In the genomic region with DNA sequence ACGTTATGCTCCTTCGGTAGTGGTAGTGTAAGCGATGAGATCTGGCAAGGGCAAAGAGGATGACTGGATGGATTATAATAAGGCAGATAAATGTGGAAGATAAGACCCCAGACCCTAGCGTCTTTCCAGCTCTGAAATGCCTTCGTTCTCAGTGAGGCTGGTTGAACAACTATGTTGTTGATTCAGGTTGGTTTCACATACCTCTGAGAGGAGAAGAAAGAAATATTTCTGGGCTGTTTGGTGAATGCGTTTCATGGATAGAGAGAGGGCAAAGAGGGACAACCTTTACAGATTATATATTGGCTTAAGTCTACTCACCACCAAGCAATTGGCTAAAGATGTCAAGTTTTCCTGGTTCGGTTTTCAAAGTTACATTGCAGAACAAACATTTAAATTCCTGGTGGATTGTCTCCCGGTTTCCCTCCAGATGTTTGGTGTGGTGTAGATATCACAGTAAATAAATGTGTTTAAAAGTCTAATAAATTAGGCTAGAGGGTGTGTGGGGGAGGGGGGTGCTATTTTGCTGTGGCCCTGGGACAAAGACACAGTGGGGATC, we compare ENCODE assay signal across 28 cellular contexts.
A peak's percentile ranks its signal among the peaks of the same experiment; 100 is the strongest.
DNase-seq lines count a peak whose midpoint lies in the region; ATAC-seq, FAIRE-seq and TF ChIP-seq lines count a peak whose summit lies in the region.
"Had no signal": no experiment of that assay in that cellular context is flagged by ENCODE, and none has a peak within 500 bp of the region (broad histone marks: within the 10 kb centered on the region; RNA-seq: fewer than 3 reads in every experiment).

No MANE protein-coding gene starts in this region.

- H3K27me3 ChIP-seq in right atrium auricular region, result no peaks in the 10 kb centered on the region
- peaks cover 6% of the 10 kb centered on the region for H3K27me3 ChIP-seq in ectodermal cell (ENCODE audit: control insufficient read depth, insufficient read depth, low read length, poor library complexity, severe bottlenecking)
- H3K27me3 ChIP-seq: esophagus muscularis mucosa, left lung had no signal

- H3K36me3 Mint-ChIP-seq in nephron (ENCODE audit: low read depth), result no peaks in the 10 kb centered on the region
- H3K36me3 Mint-ChIP-seq: naive B cell had no signal

- peaks cover 20% of the 10 kb centered on the region for H3K4me1 Mint-ChIP-seq in nephron
- H3K4me1 Mint-ChIP-seq: activated B cell treated with CpG ODN at 0.5 μM for 24 hours, naive B cell had no signal

- intact Hi-C loops in cardiac septum (cut with DNase I), result no loop called here

- 84 to 89% methylated on average over 8 of the region's 8 CpGs for WGBS in ectodermal cell, 2 experiments

- H3K9me3 ChIP-seq in right atrium auricular region (no peaks in the 10 kb centered on the region), ectodermal cell (ENCODE audit: control insufficient read depth, low read length) (no peaks in the 10 kb centered on the region)
- H3K9me3 ChIP-seq: esophagus muscularis mucosa, left lung had no signal

- no peaks in the 10 kb centered on the region for H3K9me3 Mint-ChIP-seq in nephron
- H3K9me3 Mint-ChIP-seq: activated B cell treated with CpG ODN at 0.5 μM for 24 hours; activated naive CD4-positive, alpha-beta T cell treated with anti-CD3 and anti-CD28 coated beads for 36 hours; CD4-positive, alpha-beta T cell had no signal

- FAIRE-seq in urothelium cell line (lab: Jason Lieb, UNC), result peak; percentile 5
- FAIRE-seq: GM12891, islet of Langerhans had no signal

- H3K4me3 Mint-ChIP-seq in nephron, result peak overlapping the region in 1 of 3 experiments; percentile 12
- H3K4me3 Mint-ChIP-seq: activated B cell treated with CpG ODN at 0.5 μM for 24 hours; activated naive CD4-positive, alpha-beta T cell treated with anti-CD3 and anti-CD28 coated beads for 36 hours; CD4-positive, alpha-beta T cell; naive B cell had no signal

- DNase-seq in right atrium auricular region (ENCODE audit: low spot score) (no peak), cardiac septum (ENCODE audit: low spot score) (no peak), urothelium cell line (ENCODE audit: low spot score) (no peak), GF-D8 (lab: John Stamatoyannopoulos, UW) (no peak)
- DNase-seq in activated CD4-positive, CD25-positive, alpha-beta regulatory T cell (lab: John Stamatoyannopoulos, UW), result no peak
- DNase-seq: activated B cell treated with CpG ODN at 0.5 μM for 24 hours; activated CD4-positive, alpha-beta T cell treated with anti-CD3 and anti-CD28 coated beads, Interleukin-2, amount 50 U/mL, for 4 hours; activated naive CD4-positive, alpha-beta T cell treated with anti-CD3 and anti-CD28 coated beads for 36 hours; AML-193; CD4-positive, alpha-beta T cell; cortex of kidney; left lung; naive B cell; NCI-H1092; NCI-H187 treated with DMSO at 0.1 percent for 48 hours; NCI-H526; SHP77 treated with DMSO at 0.1 percent for 48 hours; stimulated activated CD4-positive, alpha-beta T cell treated with anti-CD3 and anti-CD28 coated beads, Interleukin-12 subunit alpha, Interleukin-12 subunit beta, amount 100 ng/mL, for 4 hours; stimulated activated CD4-positive, alpha-beta T cell treated with anti-CD3 and anti-CD28 coated beads, Interleukin-4, amount 100 ng/mL, for 1 hour; substantia nigra had no signal

- H3K4me3 ChIP-seq in right atrium auricular region, result no peak overlapping the region
- H3K4me3 ChIP-seq in ectodermal cell (ENCODE audit: insufficient read depth, low read depth, low read length), result no peak overlapping the region
- H3K4me3 ChIP-seq: cardiac muscle cell, esophagus muscularis mucosa, left lung had no signal

- no peak for TF ChIP-seq CTCF in right atrium auricular region (IDR thresholded peaks at IDR 0.05)
- no peak for TF ChIP-seq CTCF in nephron (IDR thresholded peaks at IDR 0.05; ENCODE audit: unreplicated experiment in 3 of 3)

- peak overlapping the region; percentile 42 to 74 for H3K27ac ChIP-seq in right atrium auricular region
- H3K27ac ChIP-seq in ectodermal cell (ENCODE audit: insufficient read depth, low read depth, low read length, poor library complexity, severe bottlenecking), result peak overlapping the region; percentile 3
- H3K27ac ChIP-seq: 22Rv1, cardiac muscle cell, left lung had no signal

- no peak for ATAC-seq in HG03039 (IDR thresholded peaks at IDR 0.05; ENCODE audit: unreplicated experiment)

- H3K27me3 Mint-ChIP-seq in nephron (ENCODE audit: low read depth), result peaks cover 64% of the 10 kb centered on the region

- H3K27ac Mint-ChIP-seq in nephron, result peak overlapping the region; percentile 23 to 51 (median 48)
- H3K27ac Mint-ChIP-seq: activated B cell treated with CpG ODN at 0.5 μM for 24 hours; activated naive CD4-positive, alpha-beta T cell treated with anti-CD3 and anti-CD28 coated beads for 36 hours; CD4-positive, alpha-beta T cell had no signal

- H3K4me1 ChIP-seq in right atrium auricular region (peaks cover 0 to 50% of the 10 kb centered on the region in 2 donors), ectodermal cell (ENCODE audit: control insufficient read depth, insufficient read depth, low read length) (peaks cover 24% of the 10 kb centered on the region)

- H3K36me3 ChIP-seq in right atrium auricular region, result no peaks in the 10 kb centered on the region
- H3K36me3 ChIP-seq in ectodermal cell (ENCODE audit: control insufficient read depth, insufficient read depth, low read length), result no peaks in the 10 kb centered on the region
- H3K36me3 ChIP-seq: cardiac muscle cell, esophagus muscularis mucosa, left lung had no signal
